In genomic region chr19:13492128-13492527, GRCh38 we compare ENCODE assay signal across 1 cellular context.
A peak's percentile ranks its signal among the peaks of the same experiment; 100 is the strongest.
TF ChIP-seq lines count a peak whose summit lies in the region.

No MANE protein-coding gene starts in this region.

TF ChIP-seq in H1, 55 proteins besides CTCF, POLR2A, EP300 and RAD21:
- no peak for TF ChIP-seq CBX5 (IDR thresholded peaks at IDR 0.05; ENCODE audit: low read depth, low read length)
- TF ChIP-seq SIN3A (conservative IDR thresholded peaks at IDR 0.05 in 1 of 2, IDR thresholded peaks at IDR 0.05 in 1 of 2; ENCODE audit: low read depth in 1 of 2, low read length in 2 of 2) = no peak
- 0 out of 2 replicates have a peak, but pooled peaks have one; percentile 24 for TF ChIP-seq TEAD4 (IDR thresholded peaks at IDR 0.05; ENCODE audit: low read depth, low read length)
- TF ChIP-seq NRF1 (IDR thresholded peaks at IDR 0.05; ENCODE audit: low read depth, low read length) = no peak
- TF ChIP-seq KDM4A (IDR thresholded peaks at IDR 0.05; ENCODE audit: low read depth, low read length, severe bottlenecking) = no peak
